In the genomic region with DNA sequence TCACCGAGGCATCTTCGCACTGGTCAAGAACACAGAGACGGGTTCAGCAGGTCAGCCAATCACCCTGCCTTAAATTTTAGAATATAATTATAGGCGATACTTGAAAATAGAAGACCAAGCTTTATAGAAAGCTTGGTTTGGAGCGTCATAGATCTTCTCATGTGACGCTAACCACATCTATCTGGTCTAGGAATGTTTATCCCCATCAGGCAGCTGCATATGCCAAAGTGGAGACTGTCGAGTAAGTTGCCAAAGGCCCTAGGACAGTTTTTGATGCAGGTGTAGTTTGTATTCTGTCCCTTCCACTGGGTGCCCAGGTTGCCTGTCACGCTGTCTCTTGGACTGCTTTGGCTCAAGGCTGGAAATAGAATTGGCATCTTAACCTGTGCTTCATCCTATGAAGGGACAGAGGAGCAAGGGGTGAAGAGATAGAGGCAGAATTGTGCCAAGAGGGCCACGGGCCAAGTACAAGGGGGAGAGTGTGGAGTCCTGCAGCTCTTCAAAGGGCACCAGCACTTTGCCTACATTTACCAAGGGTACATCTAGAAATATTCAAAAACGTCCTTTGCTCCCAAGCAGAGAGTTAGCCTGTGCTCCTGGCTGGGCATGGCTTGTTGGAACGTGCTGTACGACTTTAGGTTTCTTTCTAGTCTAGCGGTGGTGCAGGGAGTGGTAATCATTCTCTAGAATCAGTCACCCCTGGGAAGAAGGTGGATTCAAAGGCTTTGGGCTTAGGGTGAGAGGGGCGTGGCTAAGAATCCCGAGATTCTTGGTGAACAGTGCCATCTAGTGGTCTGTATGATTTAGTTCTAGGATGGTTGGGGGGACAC, we compare ENCODE assay signal across 1 cellular context.
TF ChIP-seq lines count a peak whose summit lies in the region.

No MANE protein-coding gene starts in this region.

TF ChIP-seq in K562, 482 proteins besides CTCF, POLR2A, EP300 and RAD21 (continued from another document):
- TF ChIP-seq SP1 (CRISPR knock-in tag; IDR thresholded peaks at IDR 0.05) (peak; percentile 88), ZNF79 (CRISPR knock-in tag; IDR thresholded peaks at IDR 0.05; ENCODE audit: low read depth) (peak; percentile 22; the same call in 1 of the 2 replicates), RB1 (IDR thresholded peaks at IDR 0.05; ENCODE audit: low read depth) (0 out of 2 replicates have a peak, but pooled peaks have one; percentile 16), CC2D1A (IDR thresholded peaks at IDR 0.05) (0 out of 2 replicates have a peak, but pooled peaks have one; percentile 48), MAZ (CRISPR knock-in tag; conservative IDR thresholded peaks at IDR 0.05 in 1 of 2, IDR thresholded peaks at IDR 0.05 in 1 of 2) (peak; percentile 18 to 62; a peak in 2 of 4 replicates), NBN (IDR thresholded peaks at IDR 0.05; ENCODE audit: low read depth) (0 out of 2 replicates have a peak, but pooled peaks have one; percentile 29), BHLHE40 (IDR thresholded peaks at IDR 0.05; ENCODE audit: low read length) (peak; percentile 38; the same call in 1 of the 2 replicates), PHB2 (IDR thresholded peaks at IDR 0.05; ENCODE audit: low read depth) (no peak), MTA3 (IDR thresholded peaks at IDR 0.05; ENCODE audit: borderline replicate concordance) (0 out of 2 replicates have a peak, but pooled peaks have one; percentile 47), CTCFL (IDR thresholded peaks at IDR 0.05; ENCODE audit: borderline replicate concordance, insufficient read depth, low read depth, low read length, poor library complexity, severe bottlenecking) (no peak)
- TF ChIP-seq, protein P1, sequence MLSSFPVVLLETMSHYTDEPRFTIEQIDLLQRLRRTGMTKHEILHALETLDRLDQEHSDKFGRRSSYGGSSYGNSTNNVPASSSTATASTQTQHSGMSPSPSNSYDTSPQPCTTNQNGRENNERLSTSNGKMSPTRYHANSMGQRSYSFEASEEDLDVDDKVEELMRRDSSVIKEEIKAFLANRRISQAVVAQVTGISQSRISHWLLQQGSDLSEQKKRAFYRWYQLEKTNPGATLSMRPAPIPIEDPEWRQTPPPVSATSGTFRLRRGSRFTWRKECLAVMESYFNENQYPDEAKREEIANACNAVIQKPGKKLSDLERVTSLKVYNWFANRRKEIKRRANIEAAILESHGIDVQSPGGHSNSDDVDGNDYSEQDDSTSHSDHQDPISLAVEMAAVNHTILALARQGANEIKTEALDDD (IDR thresholded peaks at IDR 0.05), result peak; percentile 63; the same call in 1 of the 2 replicates
- TF ChIP-seq, protein P2, sequence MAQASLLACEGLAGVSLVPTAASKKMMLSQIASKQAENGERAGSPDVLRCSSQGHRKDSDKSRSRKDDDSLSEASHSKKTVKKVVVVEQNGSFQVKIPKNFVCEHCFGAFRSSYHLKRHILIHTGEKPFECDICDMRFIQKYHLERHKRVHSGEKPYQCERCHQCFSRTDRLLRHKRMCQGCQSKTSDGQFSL (CRISPR knock-in tag; IDR thresholded peaks at IDR 0.05), result no peak
- TF ChIP-seq, protein P2 (tag; IDR thresholded peaks at IDR 0.05), result peak in 1 of 2 experiments; percentile 49; a peak in 2 of 4 replicates
